Comparison of ENCODE assay signal across 25 cellular contexts in genomic region chr18:76442413-76443171, GRCh38.
"Had no signal": no experiment of that assay in that cellular context is flagged by ENCODE, and none has a peak within 500 bp of the region (broad histone marks: within the 10 kb centered on the region; RNA-seq: fewer than 3 reads in every experiment).

No MANE protein-coding gene starts in this region.

- H3K4me3 ChIP-seq: adrenal gland, ascending aorta, dorsolateral prefrontal cortex, hepatocyte, left ventricle myocardium inferior, pancreas, smooth muscle cell, upper lobe of left lung had no signal

- H3K9me3 ChIP-seq: adrenal gland, ascending aorta, left ventricle myocardium inferior, pancreas, upper lobe of left lung had no signal

- H3K36me3 Mint-ChIP-seq: natural killer cell had no signal

- H3K27ac ChIP-seq: ascending aorta, brain microvascular endothelial cell, dorsolateral prefrontal cortex, hepatocyte, left ventricle myocardium inferior, pancreas, upper lobe of left lung had no signal

- H3K4me2 ChIP-seq: hepatocyte, smooth muscle cell had no signal

- ATAC-seq: effector memory CD8-positive, alpha-beta T cell; esophagus mucosa; natural killer cell; pancreas; sciatic nerve; stimulated activated naive CD8-positive, alpha-beta T cell treated with anti-CD3 and anti-CD28 coated beads, Interleukin-15, Interleukin-2, amounts not matched to agents 100 U/mL and 50 U/mL, for 24 hours; WTC11 had no signal

- H3K27me3 ChIP-seq: adrenal gland, ascending aorta, brain microvascular endothelial cell, dorsolateral prefrontal cortex, hepatocyte, pancreas, upper lobe of left lung had no signal

- H2AFZ ChIP-seq: hepatocyte had no signal

- H3K27me3 Mint-ChIP-seq: activated naive CD8-positive, alpha-beta T cell had no signal

- H3K27ac Mint-ChIP-seq: activated naive CD8-positive, alpha-beta T cell; effector memory CD8-positive, alpha-beta T cell; T-helper 1 cell treated with Interleukin-12 subunit alpha and Interleukin-12 subunit beta and Interleukin-4 antibody, amounts not matched to agents 30 μg/mL and 1 μg/mL, for 36 hours; WTC11 had no signal

- H3K9me3 Mint-ChIP-seq: effector memory CD8-positive, alpha-beta T cell; natural killer cell; T-helper 1 cell treated with Interleukin-12 subunit alpha and Interleukin-12 subunit beta and Interleukin-4 antibody, amounts not matched to agents 30 μg/mL and 1 μg/mL, for 36 hours; WTC11 had no signal

- H3K4me3 Mint-ChIP-seq: activated naive CD8-positive, alpha-beta T cell; effector memory CD8-positive, alpha-beta T cell; immature natural killer cell; natural killer cell; T-helper 1 cell treated with Interleukin-12 subunit alpha and Interleukin-12 subunit beta and Interleukin-4 antibody, amounts not matched to agents 30 μg/mL and 1 μg/mL, for 36 hours; WTC11 had no signal

- FAIRE-seq: endothelial cell of umbilical vein, pancreas had no signal

- DNase-seq: activated gamma-delta T cell treated with Interleukin-2 at 50 U/mL for 16 hours; brain microvascular endothelial cell; caudate nucleus; effector memory CD8-positive, alpha-beta T cell; foreskin melanocyte; immature natural killer cell; left ventricle myocardium inferior; midbrain; natural killer cell; stimulated activated CD4-positive, alpha-beta T cell treated with anti-CD3 and anti-CD28 coated beads, Interleukin-2, amount 100 ng/mL, for 48 hours; stimulated activated naive CD8-positive, alpha-beta T cell treated with anti-CD3 and anti-CD28 coated beads, Interleukin-15, Interleukin-2, amounts not matched to agents 100 U/mL and 50 U/mL, for 24 hours; T1000 had no signal
